In genomic region chr4:40275065-40275464, GRCh38 we compare ENCODE assay signal across 13 cellular contexts.
"Had no signal": no experiment of that assay in that cellular context is flagged by ENCODE, and none has a peak within 500 bp of the region (broad histone marks: within the 10 kb centered on the region; RNA-seq: fewer than 3 reads in every experiment).

No MANE protein-coding gene starts in this region.

- H3K9me3 Mint-ChIP-seq: activated CD4-positive, alpha-beta memory T cell treated with anti-CD3 and anti-CD28 coated beads for 36 hours; activated T-cell treated with anti-CD3 and anti-CD28 coated beads, Interleukin-2, amount 50 U/mL, for 4 hours; dendritic cell treated with granulocyte-macrophage colony-stimulating factor and Interleukin-4, amounts not matched to agents 40 ng/mL and 50 ng/mL, for 4 days; natural killer cell had no signal

- H3K36me3 Mint-ChIP-seq: activated CD4-positive, alpha-beta memory T cell treated with anti-CD3 and anti-CD28 coated beads for 36 hours; natural killer cell had no signal

- ATAC-seq: activated T-cell treated with anti-CD3 and anti-CD28 coated beads, Interleukin-2, amount 50 U/mL, for 4 hours; natural killer cell; right lobe of liver; upper lobe of right lung had no signal

- H3K4me3 Mint-ChIP-seq: activated CD4-positive, alpha-beta memory T cell treated with anti-CD3 and anti-CD28 coated beads for 36 hours; activated T-cell treated with anti-CD3 and anti-CD28 coated beads, Interleukin-2, amount 50 U/mL, for 4 hours; dendritic cell treated with granulocyte-macrophage colony-stimulating factor and Interleukin-4, amounts not matched to agents 40 ng/mL and 50 ng/mL, for 4 days; natural killer cell had no signal

- H3K27me3 Mint-ChIP-seq: activated CD4-positive, alpha-beta memory T cell treated with anti-CD3 and anti-CD28 coated beads for 36 hours had no signal

- H3K27ac Mint-ChIP-seq: activated CD4-positive, alpha-beta memory T cell treated with anti-CD3 and anti-CD28 coated beads for 36 hours; dendritic cell treated with granulocyte-macrophage colony-stimulating factor and Interleukin-4, amounts not matched to agents 40 ng/mL and 50 ng/mL, for 4 days; natural killer cell had no signal

- DNase-seq: activated CD4-positive, alpha-beta memory T cell treated with anti-CD3 and anti-CD28 coated beads for 36 hours; activated naive CD4-positive, alpha-beta T cell treated with anti-CD3 and anti-CD28 coated beads, Interleukin-2, amount 50 U/mL, for 16 hours; activated T-cell treated with anti-CD3 and anti-CD28 coated beads, Interleukin-2, amount 50 U/mL, for 4 hours; amygdala; effector CD8-positive, alpha-beta T cell; mesenchymal stem cell; natural killer cell; right lobe of liver; stimulated activated CD4-positive, alpha-beta T cell treated with anti-CD3 and anti-CD28 coated beads, Interleukin-4, amount 100 ng/mL, for 1 hour; T-helper 2 cell; testis; upper lobe of right lung had no signal
